17 cellular contexts compared by ENCODE assay signal in the genomic region with DNA sequence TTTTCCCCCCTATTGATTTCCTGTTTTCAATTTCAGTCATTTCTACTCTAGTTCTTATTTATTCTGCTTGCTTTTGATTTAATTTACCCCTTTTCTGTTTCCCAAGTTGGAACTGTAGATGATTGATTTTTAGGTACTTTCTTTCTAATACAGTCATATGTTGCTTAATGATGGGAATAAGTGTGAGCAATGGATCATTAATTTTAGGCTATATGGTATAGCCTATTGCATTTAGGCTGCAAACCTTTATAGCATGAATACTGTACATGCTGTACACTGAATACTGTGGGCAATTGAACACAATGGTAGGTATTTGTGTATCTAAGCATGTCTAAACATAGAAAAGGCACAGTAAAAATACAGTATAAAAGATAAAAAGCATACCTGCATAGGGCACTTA. TPM values are rescaled to one million over a fixed set of nuclear protein-coding genes. Genes with fewer than 3 reads are reported as not detected.
DNase-seq lines count a peak whose midpoint lies in the region; ATAC-seq and FAIRE-seq lines count a peak whose summit lies in the region.
"Had no signal": no experiment of that assay in that cellular context is flagged by ENCODE, and none has a peak within 500 bp of the region (broad histone marks: within the 10 kb centered on the region; RNA-seq: fewer than 3 reads in every experiment).

No MANE protein-coding gene starts in this region.

- H3K4me3 Mint-ChIP-seq in activated CD8-positive, alpha-beta memory T cell treated with anti-CD3 and anti-CD28 coated beads, Interleukin-2, amount 10 ng/mL, durations not matched to agents 7 days and 5 days = no peak overlapping the region
- no peak overlapping the region for H3K4me3 Mint-ChIP-seq in activated T-helper 17 cell treated with anti-CD3 and anti-CD28 coated beads, Interleukin-2, amount 50 U/mL, for 72 hours
- H3K4me3 Mint-ChIP-seq: CD8-positive, alpha-beta T cell; GM23338; HFFc6 had no signal

- peaks cover 2% of the 10 kb centered on the region for H3K9me3 Mint-ChIP-seq in activated CD8-positive, alpha-beta memory T cell treated with anti-CD3 and anti-CD28 coated beads, Interleukin-2, amount 10 ng/mL, durations not matched to agents 7 days and 5 days (ENCODE audit: low read depth)
- peaks cover 6% of the 10 kb centered on the region for H3K9me3 Mint-ChIP-seq in activated T-helper 17 cell treated with anti-CD3 and anti-CD28 coated beads, Interleukin-2, amount 50 U/mL, for 72 hours

- no peak for ATAC-seq in activated CD8-positive, alpha-beta memory T cell treated with anti-CD3 and anti-CD28 coated beads, Interleukin-2, amount 10 ng/mL, durations not matched to agents 7 days and 5 days
- ATAC-seq in GM18870 (IDR thresholded peaks at IDR 0.05; ENCODE audit: unreplicated experiment) (peak; percentile 41), GM18861 (IDR thresholded peaks at IDR 0.05; ENCODE audit: unreplicated experiment) (no peak)
- ATAC-seq in activated T-helper 17 cell treated with anti-CD3 and anti-CD28 coated beads, Interleukin-2, amount 50 U/mL, for 72 hours (replicated peaks) = peak; percentile 19
- ATAC-seq: CD8-positive, alpha-beta T cell; GM23338 had no signal

- peak overlapping the region; percentile 27 for H3K27ac Mint-ChIP-seq in activated CD8-positive, alpha-beta memory T cell treated with anti-CD3 and anti-CD28 coated beads, Interleukin-2, amount 10 ng/mL, durations not matched to agents 7 days and 5 days
- H3K27ac Mint-ChIP-seq in activated T-helper 17 cell treated with anti-CD3 and anti-CD28 coated beads, Interleukin-2, amount 50 U/mL, for 72 hours = no peak overlapping the region
- H3K27ac Mint-ChIP-seq: CD8-positive, alpha-beta T cell; GM23338; HFFc6 had no signal

- H3K4me1 Mint-ChIP-seq in activated CD8-positive, alpha-beta memory T cell treated with anti-CD3 and anti-CD28 coated beads, Interleukin-2, amount 10 ng/mL, durations not matched to agents 7 days and 5 days = peaks cover 27% of the 10 kb centered on the region
- H3K4me1 Mint-ChIP-seq in activated T-helper 17 cell treated with anti-CD3 and anti-CD28 coated beads, Interleukin-2, amount 50 U/mL, for 72 hours = peaks cover 15% of the 10 kb centered on the region

- DNase-seq in activated CD8-positive, alpha-beta memory T cell treated with anti-CD3 and anti-CD28 coated beads, Interleukin-2, amount 10 ng/mL, durations not matched to agents 7 days and 5 days = no peak
- no peak for DNase-seq in activated CD8-positive, alpha-beta memory T cell treated with anti-CD3 and anti-CD28 coated beads, Interleukin-2, amount 50 U/mL, for 48 hours
- no peak for DNase-seq in urothelium cell line (ENCODE audit: low spot score)
- DNase-seq in globus pallidus (ENCODE audit: low spot score) = no peak
- DNase-seq: C1 segment of cervical spinal cord; Caco-2; CD8-positive, alpha-beta T cell; DMS79; EL; GDM1; HFFc6 had no signal

- FAIRE-seq in urothelium cell line (lab: Jason Lieb, UNC) = peak; percentile 37
- FAIRE-seq: GM12891, H54 had no signal

- H3K36me3 Mint-ChIP-seq in activated CD8-positive, alpha-beta memory T cell treated with anti-CD3 and anti-CD28 coated beads, Interleukin-2, amount 10 ng/mL, durations not matched to agents 7 days and 5 days = peaks cover 78% of the 10 kb centered on the region
- peaks cover 98% of the 10 kb centered on the region for H3K36me3 Mint-ChIP-seq in activated T-helper 17 cell treated with anti-CD3 and anti-CD28 coated beads, Interleukin-2, amount 50 U/mL, for 72 hours (ENCODE audit: low read depth)

- CTCF ChIA-PET in activated CD8-positive, alpha-beta memory T cell treated with anti-CD3 and anti-CD28 coated beads, Interleukin-2, amount 10 ng/mL, durations not matched to agents 7 days and 5 days (lab: Charles Lee) = interaction anchor here (1.2 kb wide), 2 partner anchors 12 to 26 kb away, joined by 3 to 7 read pairs; no protein-coding TSS in a partner anchor

- H3K27me3 Mint-ChIP-seq in activated CD8-positive, alpha-beta memory T cell treated with anti-CD3 and anti-CD28 coated beads, Interleukin-2, amount 10 ng/mL, durations not matched to agents 7 days and 5 days = no peaks in the 10 kb centered on the region
- no peaks in the 10 kb centered on the region for H3K27me3 Mint-ChIP-seq in activated T-helper 17 cell treated with anti-CD3 and anti-CD28 coated beads, Interleukin-2, amount 50 U/mL, for 72 hours

RNA-seq across cellular contexts. Expression of a gene that starts 44.9 kb away (rescaled TPM):
- total RNA-seq in activated CD8-positive, alpha-beta memory T cell treated with anti-CD3 and anti-CD28 coated beads, Interleukin-2, amount 10 ng/mL, durations not matched to agents 7 days and 5 days = 10 to 100 TPM; 32.5 to 42.6 TPM
- 10 to 100 TPM; 25.0 to 45.3 TPM for total RNA-seq in activated T-helper 17 cell treated with anti-CD3 and anti-CD28 coated beads, Interleukin-2, amount 50 U/mL, for 72 hours

Comparison
In these comparisons a context has a peak if more than half of its experiments do, and no peak if none do; other contexts are left out.
1. ATAC-seq: peak in GM18870 (single experiment) and activated T-helper 17 cell treated with anti-CD3 and anti-CD28 coated beads, Interleukin-2, amount 50 U/mL, for 72 hours (single experiment); none in activated CD8-positive, alpha-beta memory T cell treated with anti-CD3 and anti-CD28 coated beads, Interleukin-2, amount 10 ng/mL, durations not matched to agents 7 days and 5 days (single experiment) and GM18861 (single experiment).